In genomic region chrX:154355776-154356140, GRCh38 we compare ENCODE assay signal across 1 cellular context.
A peak's percentile ranks its signal among the peaks of the same experiment; 100 is the strongest.
TF ChIP-seq lines count a peak whose summit lies in the region.

No MANE protein-coding gene starts in this region.

TF ChIP-seq in A549, 52 proteins besides CTCF, POLR2A, EP300 and RAD21 (continued from another document):
- TF ChIP-seq REST (IDR thresholded peaks at IDR 0.05) = no peak
- no peak for TF ChIP-seq CHD2 (IDR thresholded peaks at IDR 0.05; ENCODE audit: low read length, partially characterized antibody)
- no peak for TF ChIP-seq CBX8 (IDR thresholded peaks at IDR 0.05)
- TF ChIP-seq PBX3 (IDR thresholded peaks at IDR 0.05) = peak; percentile 39; the same call in 1 of the 2 replicates
- TF ChIP-seq HOXA7 (CRISPR knock-in tag; IDR thresholded peaks at IDR 0.05) = no peak
- no peak for TF ChIP-seq CHD4 (IDR thresholded peaks at IDR 0.05; ENCODE audit: borderline replicate concordance)
